ENCODE assay signal across 8 cellular contexts in genomic region chr22:29689872-29690213, GRCh38. TPM values are rescaled to one million over a fixed set of nuclear protein-coding genes. Genes with fewer than 3 reads are reported as not detected.
A peak's percentile ranks its signal among the peaks of the same experiment; 100 is the strongest.
DNase-seq lines count a peak whose midpoint lies in the region; ATAC-seq and TF ChIP-seq lines count a peak whose summit lies in the region.

No MANE protein-coding gene starts in this region.

- TF ChIP-seq CTCF in osteoblast (IDR thresholded peaks at IDR 0.05; ENCODE audit: extremely low read depth, low read depth, low read length): peak; percentile 75

- no peak overlapping the region for H3K4me3 ChIP-seq in osteoblast (ENCODE audit: insufficient read depth, low read length)

- DNase-seq in DMS153 treated with DMSO at 0.1 percent for 48 hours (lab: John Stamatoyannopoulos, UW; ENCODE audit: unreplicated experiment): peak; percentile 61
- DNase-seq in DMS153 (lab: John Stamatoyannopoulos, UW): no peak
- DNase-seq in NCI-H2029 treated with DMSO at 0.1 percent for 48 hours (lab: John Stamatoyannopoulos, UW): peak; percentile 10
- peak; percentile 69 for DNase-seq in activated CD8-positive, alpha-beta memory T cell treated with anti-CD3 and anti-CD28 coated beads for 24 hours
- peak; percentile 55 for DNase-seq in fibroblast of peridontal ligament (ENCODE audit: extremely low read depth)
- DNase-seq in osteoblast (ENCODE audit: insufficient read length, low spot score, missing footprints): peak; percentile 95

- H3K9me3 ChIP-seq in osteoblast (ENCODE audit: low read depth, low read length): no peaks in the 10 kb centered on the region

- ATAC-seq in GM18861 (IDR thresholded peaks at IDR 0.05; ENCODE audit: unreplicated experiment) (no peak), GM18498 (IDR thresholded peaks at IDR 0.05; ENCODE audit: unreplicated experiment) (no peak)

- peaks cover 38% of the 10 kb centered on the region for H4K20me1 ChIP-seq in osteoblast (ENCODE audit: insufficient read depth, low read length)

- H3K79me2 ChIP-seq in osteoblast (ENCODE audit: insufficient read depth, low read length): peaks cover 2% of the 10 kb centered on the region

- peaks cover 3% of the 10 kb centered on the region for H3K4me1 ChIP-seq in osteoblast (ENCODE audit: insufficient read depth, low read length)

- H3K27ac ChIP-seq in osteoblast (ENCODE audit: low read depth, low read length): no peak overlapping the region

- no peak overlapping the region for H3K4me2 ChIP-seq in osteoblast (ENCODE audit: insufficient read depth, low read length)

- H2AFZ ChIP-seq in osteoblast (ENCODE audit: low read length): no peak overlapping the region

- no peaks in the 10 kb centered on the region for H3K27me3 ChIP-seq in osteoblast (ENCODE audit: insufficient read depth, low read length)

- peaks cover 53% of the 10 kb centered on the region for H3K36me3 ChIP-seq in osteoblast (ENCODE audit: insufficient read depth, low read length)

RNA-seq across cellular contexts. Expression of gene CABP7, which starts 30.0 kb away (rescaled TPM):
- total RNA-seq in osteoblast: not detected in 2 replicates
